In genomic region chr15:89653578-89653977, GRCh38 we compare ENCODE assay signal across 23 cellular contexts. TPM values are rescaled to one million over a fixed set of nuclear protein-coding genes. Genes with fewer than 3 reads are reported as not detected.
DNase-seq lines count a peak whose midpoint lies in the region; ATAC-seq and TF ChIP-seq lines count a peak whose summit lies in the region.
"Had no signal": no experiment of that assay in that cellular context is flagged by ENCODE, and none has a peak within 500 bp of the region (broad histone marks: within the 10 kb centered on the region; RNA-seq: fewer than 3 reads in every experiment).

No MANE protein-coding gene starts in this region.

- TF ChIP-seq CTCF in H9 (conservative IDR thresholded peaks at IDR 0.05), result no peak
- no peak for TF ChIP-seq CTCF in brain (conservative IDR thresholded peaks at IDR 0.05)
- no peak for TF ChIP-seq CTCF in neural progenitor cell (IDR thresholded peaks at IDR 0.05)

- no peak for ATAC-seq in HG03342 (IDR thresholded peaks at IDR 0.05; ENCODE audit: unreplicated experiment)
- ATAC-seq in stimulated activated naive B cell treated with anti-CD40 and anti-IgM and Interleukin-4, amounts not matched to agents 10 μg/mL and 1 μg/mL and 100 μg/mL, for 72 hours (replicated peaks), result no peak

- peaks cover 6% of the 10 kb centered on the region for H3K23me2 ChIP-seq in H9 (ENCODE audit: insufficient read length, low read depth, low read length, poor library complexity, severe bottlenecking)

- H3K36me3 ChIP-seq in BLaER1 (peaks cover 23% of the 10 kb centered on the region), neural progenitor cell (no peaks in the 10 kb centered on the region)

- no peak overlapping the region for H2BK5ac ChIP-seq in H9 (ENCODE audit: insufficient read length, low read length)

- no peak overlapping the region for H3K18ac ChIP-seq in H9 (ENCODE audit: insufficient read length, low read depth, low read length)

- H2BK12ac ChIP-seq in H9 (ENCODE audit: insufficient read length, low read depth, low read length), result no peak overlapping the region

- H2BK15ac ChIP-seq in H9 (ENCODE audit: low read depth, low read length), result no peak overlapping the region

- no peak overlapping the region for H3K56ac ChIP-seq in H9 (ENCODE audit: insufficient read length, low read depth, low read length)

- H3K4me3 Mint-ChIP-seq in H9, result peak overlapping the region; percentile 44 to 72; a peak in 4 of 5 replicates
- peak overlapping the region; percentile 31 to 94 (median 65) for H3K4me3 Mint-ChIP-seq in brain
- peak overlapping the region; percentile 77 for H3K4me3 Mint-ChIP-seq in neural progenitor cell
- no peak overlapping the region for H3K4me3 Mint-ChIP-seq in stimulated activated naive B cell treated with anti-CD40 and anti-IgM and Interleukin-4, amounts not matched to agents 10 μg/mL and 1 μg/mL and 100 μg/mL, for 72 hours

- H3K4me1 ChIP-seq in BLaER1 (peaks cover 23% of the 10 kb centered on the region), H9 (ENCODE audit: insufficient read depth, low read length) (no peaks in the 10 kb centered on the region), neural progenitor cell (peaks cover 3% of the 10 kb centered on the region)

- WGBS in H9 (ENCODE audit: extremely low coverage, insufficient read length, low lambda C conversion rate), result no CpG with 5 or more reads among the region's 2 CpGs

- H3K79me2 ChIP-seq in H9 (ENCODE audit: insufficient read depth, low read length) (no peaks in the 10 kb centered on the region; the same call in 1 of the 2 replicates), neural progenitor cell (ENCODE audit: low read depth) (peaks cover 19% of the 10 kb centered on the region)

- peaks cover 22% of the 10 kb centered on the region for H4K20me1 ChIP-seq in BLaER1
- no peaks in the 10 kb centered on the region for H4K20me1 ChIP-seq in H9 (ENCODE audit: control insufficient read depth, insufficient read depth, insufficient read length)
- H4K20me1 ChIP-seq in neural progenitor cell (ENCODE audit: low read depth), result peaks cover 3% of the 10 kb centered on the region

- H3K36me3 Mint-ChIP-seq in H9 (ENCODE audit: insufficient read depth in 1 of 3, low read depth in 3 of 3) (peaks cover 11 to 27% (median 19%) of the 10 kb centered on the region in 3 experiments), brain (peaks cover 5% of the 10 kb centered on the region), neural progenitor cell (peaks cover 12% of the 10 kb centered on the region)
- peaks cover 1 to 6% of the 10 kb centered on the region in 2 donors for H3K36me3 Mint-ChIP-seq in stimulated activated naive B cell treated with anti-CD40 and anti-IgM and Interleukin-4, amounts not matched to agents 10 μg/mL and 1 μg/mL and 100 μg/mL, for 72 hours

- H3K14ac ChIP-seq in H9 (ENCODE audit: insufficient read depth, low read length), result no peak overlapping the region

- H2BK20ac ChIP-seq in H9 (ENCODE audit: low read depth, low read length, poor library complexity, severe bottlenecking), result no peak overlapping the region

- H3K4me2 ChIP-seq in BLaER1 (peak overlapping the region; percentile 92), H9 (ENCODE audit: insufficient read depth, insufficient read length, low read length) (no peak overlapping the region), neural progenitor cell (no peak overlapping the region)

- H3K27ac ChIP-seq in BLaER1, result no peak overlapping the region
- H3K27ac ChIP-seq in H9 (ENCODE audit: insufficient read length, low read depth, low read length), result no peak overlapping the region
- no peak overlapping the region for H3K27ac ChIP-seq in neural progenitor cell

- H3K4me1 Mint-ChIP-seq in H9 (peaks cover 6 to 12% of the 10 kb centered on the region in 2 experiments), brain (peaks cover 25% of the 10 kb centered on the region), neural progenitor cell (peaks cover 17% of the 10 kb centered on the region)
- H3K4me1 Mint-ChIP-seq in stimulated activated naive B cell treated with anti-CD40 and anti-IgM and Interleukin-4, amounts not matched to agents 10 μg/mL and 1 μg/mL and 100 μg/mL, for 72 hours, result peaks cover 10 to 20% of the 10 kb centered on the region in 2 donors

- H3K9ac ChIP-seq in BLaER1 (no peak overlapping the region), H9 (ENCODE audit: extremely low read depth, insufficient read length, low read length) (no peak overlapping the region), neural progenitor cell (no peak overlapping the region)

- H3K27ac Mint-ChIP-seq in H9 (no peak overlapping the region), brain (no peak overlapping the region), neural progenitor cell (no peak overlapping the region)
- H3K27ac Mint-ChIP-seq in stimulated activated naive B cell treated with anti-CD40 and anti-IgM and Interleukin-4, amounts not matched to agents 10 μg/mL and 1 μg/mL and 100 μg/mL, for 72 hours, result no peak overlapping the region
- H3K27ac Mint-ChIP-seq: GM23338 had no signal

- H2AFZ ChIP-seq in H9 (ENCODE audit: low read length), result no peak overlapping the region
- H2AFZ ChIP-seq in neural progenitor cell (replicated peaks), result no peak overlapping the region
- H2AFZ ChIP-seq: GM23338 had no signal

- H3F3A ChIP-seq in neural progenitor cell (ENCODE audit: low read depth), result peaks cover 13% of the 10 kb centered on the region

- H3K9me3 ChIP-seq in BLaER1 (peaks cover 2% of the 10 kb centered on the region; the same call in 1 of the 2 replicates), H9 (ENCODE audit: control insufficient read depth, low read depth, low read length) (no peaks in the 10 kb centered on the region), neural progenitor cell (ENCODE audit: low read depth) (no peaks in the 10 kb centered on the region)

- H2BK120ac ChIP-seq in H9 (ENCODE audit: low read depth, low read length, poor library complexity, severe bottlenecking), result no peak overlapping the region

- H3T11ph ChIP-seq in H9 (ENCODE audit: low read length), result no peak overlapping the region

- H4K91ac ChIP-seq in H9 (ENCODE audit: insufficient read length, low read depth, low read length), result no peak overlapping the region

- no peak overlapping the region for H3K23ac ChIP-seq in H9 (ENCODE audit: insufficient read length, low read depth, low read length)

- H3K27me3 ChIP-seq in BLaER1 (peaks cover 40% of the 10 kb centered on the region), H9 (ENCODE audit: insufficient read depth, low read length) (no peaks in the 10 kb centered on the region), neural progenitor cell (no peaks in the 10 kb centered on the region)

- no peaks in the 10 kb centered on the region for H3K79me1 ChIP-seq in H9 (ENCODE audit: insufficient read depth, low read depth, low read length, poor library complexity, severe bottlenecking)

- H2AK5ac ChIP-seq in H9 (ENCODE audit: insufficient read length, low read length), result no peak overlapping the region

- H4K8ac ChIP-seq in H9 (replicated peaks; ENCODE audit: insufficient read length, low read depth, low read length), result no peak overlapping the region

- H3K4ac ChIP-seq in H9 (ENCODE audit: low read depth, low read length), result no peak overlapping the region

- no peaks in the 10 kb centered on the region for H3K9me3 Mint-ChIP-seq in H9
- no peaks in the 10 kb centered on the region for H3K9me3 Mint-ChIP-seq in brain
- no peaks in the 10 kb centered on the region for H3K9me3 Mint-ChIP-seq in neural progenitor cell
- H3K9me3 Mint-ChIP-seq in stimulated activated naive B cell treated with anti-CD40 and anti-IgM and Interleukin-4, amounts not matched to agents 10 μg/mL and 1 μg/mL and 100 μg/mL, for 72 hours, result no peaks in the 10 kb centered on the region
- H3K9me3 Mint-ChIP-seq: GM23338 had no signal

- DNase-seq in H9 (no peak), neural progenitor cell (ENCODE audit: low spot score) (no peak), AG08395 (ENCODE audit: low spot score) (no peak)
- DNase-seq in stimulated activated CD4-positive, alpha-beta T cell treated with anti-CD3 and anti-CD28 coated beads, Interleukin-4, amount 100 ng/mL, for 24 hours, result no peak
- DNase-seq in stimulated activated naive B cell treated with anti-CD40 and anti-IgM and Interleukin-4, amounts not matched to agents 10 μg/mL and 1 μg/mL and 100 μg/mL, for 72 hours, result no peak
- DNase-seq: ACHN, AML-193, KG1, MV-4-11, NCI-H1417, NCI-H187, NCI-H2107, NCI-H510A treated with DMSO at 0.1 percent for 48 hours, NCI-H82, OCI-M1, RPMI8226, SIG-M5 had no signal

- H3K4me3 ChIP-seq in BLaER1 (no peak overlapping the region), neural progenitor cell (no peak overlapping the region)

- H4K5ac ChIP-seq in H9 (ENCODE audit: insufficient read length, low read depth, low read length), result no peak overlapping the region

- H3K27me3 Mint-ChIP-seq in H9 (ENCODE audit: low read depth) (peaks cover 12% of the 10 kb centered on the region), brain (peaks cover 24% of the 10 kb centered on the region), neural progenitor cell (ENCODE audit: insufficient read depth, low read depth) (peaks cover 11% of the 10 kb centered on the region)
- H3K27me3 Mint-ChIP-seq in stimulated activated naive B cell treated with anti-CD40 and anti-IgM and Interleukin-4, amounts not matched to agents 10 μg/mL and 1 μg/mL and 100 μg/mL, for 72 hours, result peaks cover 30 to 56% of the 10 kb centered on the region in 2 donors

RNA-seq across cellular contexts. Expression of gene KIF7, which starts 1.7 kb away (rescaled TPM):
- total RNA-seq in H9 (2021) (22.0 and 23.4 TPM in 2 replicates), neural progenitor cell (ENCODE audit: low replicate concordance) (4.3 and 15.7 TPM in 2 replicates)
- 1.7 TPM for polyA plus RNA-seq in brain (ENCODE audit: insufficient read depth, low read depth, low replicate concordance)
- polyA plus RNA-seq: CD14-positive monocyte had no signal

RNA-seq across cellular contexts. Expression of gene PLIN1, which starts 25.6 kb away (rescaled TPM):
- total RNA-seq in H9 (2021), result 0.09 TPM in 1 of 2 replicates, not detected in the other
- 3.3 TPM for polyA plus RNA-seq in brain (ENCODE audit: insufficient read depth, low read depth, low replicate concordance)
- 0.07 and 0.15 TPM in 2 replicates for total RNA-seq in neural progenitor cell (ENCODE audit: low replicate concordance)
- polyA plus RNA-seq: CD14-positive monocyte had no signal

RNA-seq across cellular contexts. Expression of gene PEX11A, which starts 37.0 kb away (rescaled TPM):
- total RNA-seq in H9 (2021) (1.3 and 1.4 TPM in 2 replicates), neural progenitor cell (ENCODE audit: low replicate concordance) (4.5 and 5.2 TPM in 2 replicates)
- polyA plus RNA-seq in brain (ENCODE audit: insufficient read depth, low read depth, low replicate concordance), result 6.5 TPM

RNA-seq across cellular contexts. Expression of gene WDR93, which starts 37.0 kb away (rescaled TPM):
- not detected in 2 replicates for total RNA-seq in H9 (2021)
- polyA plus RNA-seq in brain (ENCODE audit: insufficient read depth, low read depth, low replicate concordance), result 0.32 TPM
- 0.51 and 0.62 TPM in 2 replicates for total RNA-seq in neural progenitor cell (ENCODE audit: low replicate concordance)
- total RNA-seq: HepG2 had no signal
- polyA plus RNA-seq: CD14-positive monocyte, GM23338 had no signal

Comparison
In these comparisons a context has a peak if more than half of its experiments do, and no peak if none do; other contexts are left out.
1. H3K4me3 Mint-ChIP-seq: peak in H9 (2 of 2), brain (5 of 5) and neural progenitor cell (single experiment); none in stimulated activated naive B cell treated with anti-CD40 and anti-IgM and Interleukin-4, amounts not matched to agents 10 μg/mL and 1 μg/mL and 100 μg/mL, for 72 hours (0 of 2).